Comparison of ENCODE assay signal across 30 cellular contexts in genomic region chr4:7512946-7513345, GRCh38.
"Had no signal": no experiment of that assay in that cellular context is flagged by ENCODE, and none has a peak within 500 bp of the region (broad histone marks: within the 10 kb centered on the region; RNA-seq: fewer than 3 reads in every experiment).

No MANE protein-coding gene starts in this region.

- H3K9me3 ChIP-seq: left lung, lower lobe of right lung, pancreas, prostate gland, sigmoid colon, spleen, suprapubic skin, thoracic aorta, tibial artery, upper lobe of right lung had no signal

- ATAC-seq: left colon; left lung; lower lobe of right lung; natural killer cell; pancreas; right cardiac atrium; stimulated activated effector memory CD8-positive, alpha-beta T cell treated with anti-CD3 and anti-CD28 coated beads, Interleukin-12 subunit alpha, Interleukin-12 subunit beta, amount 100 ng/mL, for 72 hours; upper lobe of right lung had no signal

- H2AFZ ChIP-seq: neural progenitor cell had no signal

- H3K4me3 Mint-ChIP-seq: immature natural killer cell; naive B cell; natural killer cell; neural progenitor cell; stimulated activated effector memory CD8-positive, alpha-beta T cell treated with anti-CD3 and anti-CD28 coated beads, Interleukin-12 subunit alpha, Interleukin-12 subunit beta, amount 100 ng/mL, for 72 hours; stimulated activated naive CD8-positive, alpha-beta T cell treated with anti-CD3 and anti-CD28 coated beads, Interleukin-15, Interleukin-2, amounts not matched to agents 100 ng/mL and 50 ng/mL, for 24 hours had no signal

- H3K9ac ChIP-seq: neural progenitor cell had no signal

- H3K4me3 ChIP-seq: left lung, lower lobe of right lung, neural progenitor cell, pancreas, prostate gland, sigmoid colon, spleen, suprapubic skin, thoracic aorta, tibial artery, upper lobe of right lung had no signal

- H3K27ac ChIP-seq: left lung, lower lobe of right lung, neural progenitor cell, pancreas, prostate gland, sigmoid colon, spleen, suprapubic skin, thoracic aorta, tibial artery, upper lobe of right lung had no signal

- H3K4me1 ChIP-seq: left lung, lower lobe of right lung, pancreas, prostate gland, sigmoid colon, suprapubic skin, upper lobe of right lung had no signal

- H3K27me3 ChIP-seq: neural progenitor cell, pancreas, sigmoid colon, tibial artery had no signal

- H3K4me2 ChIP-seq: neural progenitor cell had no signal

- H3K27ac Mint-ChIP-seq: naive B cell; natural killer cell; stimulated activated effector memory CD8-positive, alpha-beta T cell treated with anti-CD3 and anti-CD28 coated beads, Interleukin-12 subunit alpha, Interleukin-12 subunit beta, amount 100 ng/mL, for 72 hours; stimulated activated naive CD8-positive, alpha-beta T cell treated with anti-CD3 and anti-CD28 coated beads, Interleukin-15, Interleukin-2, amounts not matched to agents 100 ng/mL and 50 ng/mL, for 24 hours had no signal

- FAIRE-seq: islet of Langerhans, kidney, pancreas, small intestine, urothelium cell line had no signal

- H3K36me3 ChIP-seq: left lung, lower lobe of right lung, neural progenitor cell, pancreas, prostate gland, sigmoid colon, spleen, suprapubic skin, thoracic aorta, tibial artery, upper lobe of right lung had no signal

- H3K9me3 Mint-ChIP-seq: immature natural killer cell; natural killer cell; neural progenitor cell; stimulated activated effector memory CD8-positive, alpha-beta T cell treated with anti-CD3 and anti-CD28 coated beads, Interleukin-12 subunit alpha, Interleukin-12 subunit beta, amount 100 ng/mL, for 72 hours; stimulated activated naive CD8-positive, alpha-beta T cell treated with anti-CD3 and anti-CD28 coated beads, Interleukin-15, Interleukin-2, amounts not matched to agents 100 ng/mL and 50 ng/mL, for 24 hours had no signal

- H3K36me3 Mint-ChIP-seq: immature natural killer cell, naive B cell, natural killer cell, neural progenitor cell had no signal

- DNase-seq: hippocampal formation; immature natural killer cell; kidney; left colon; left lung; lower lobe of right lung; mammary epithelial cell; mesenchymal stem cell; naive B cell; natural killer cell; pancreas; posterior cingulate gyrus; retina; sigmoid colon; small intestine; spleen; stimulated activated CD4-positive, alpha-beta T cell treated with anti-CD3 and anti-CD28 coated beads, Interleukin-4, amount 100 ng/mL, for 24 hours; stimulated activated naive CD4-positive, alpha-beta T cell; tibial artery; trophoblast cell; upper lobe of right lung had no signal
